In the genomic region with DNA sequence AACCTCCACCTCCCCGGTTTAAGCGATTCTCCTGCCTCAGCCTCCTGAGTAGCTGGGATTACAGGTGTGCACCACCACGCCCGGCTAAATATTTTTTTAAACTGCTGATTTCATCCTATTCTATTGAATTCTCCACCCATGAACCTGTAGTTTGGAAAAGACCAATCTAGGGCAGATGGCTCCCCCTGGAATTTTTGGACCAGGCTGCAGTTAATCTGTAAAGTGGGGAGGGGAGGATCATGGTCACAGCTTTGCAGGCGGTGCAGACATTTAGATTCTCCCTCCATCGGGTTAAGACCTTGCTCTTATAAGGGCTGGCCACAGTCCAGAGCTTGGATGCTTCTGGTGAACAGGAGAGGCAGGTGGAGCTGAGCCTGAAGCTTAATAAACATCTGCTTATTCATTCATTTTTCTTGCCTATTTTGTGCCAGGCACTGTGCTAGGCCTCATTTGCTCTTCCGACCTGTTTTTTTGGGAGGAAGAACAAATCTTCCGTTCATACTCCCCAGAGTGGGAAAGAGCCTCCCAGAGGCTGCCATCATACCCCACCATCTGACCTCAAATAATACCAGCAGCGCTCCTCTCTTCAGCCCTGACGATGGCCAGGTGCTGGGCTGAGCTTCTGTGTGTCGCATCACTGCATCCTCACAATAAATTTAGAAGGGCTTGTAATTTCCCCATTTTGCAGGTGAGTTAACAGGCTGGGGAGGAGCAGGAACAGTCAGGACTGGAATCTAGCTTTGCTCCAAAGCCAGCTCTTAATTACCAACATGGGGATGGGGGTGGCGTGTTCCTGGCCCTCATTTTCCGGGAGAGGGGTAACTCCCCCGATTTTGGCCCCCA, we compare ENCODE assay signal across 8 cellular contexts. TPM values are rescaled to one million over a fixed set of nuclear protein-coding genes. Genes with fewer than 3 reads are reported as not detected.
A peak's percentile ranks its signal among the peaks of the same experiment; 100 is the strongest.
DNase-seq lines count a peak whose midpoint lies in the region; ATAC-seq and TF ChIP-seq lines count a peak whose summit lies in the region.

No MANE protein-coding gene starts in this region.

- no peaks in the 10 kb centered on the region for H3K9me2 ChIP-seq in SU-DHL-6 (replicated peaks; ENCODE audit: insufficient read depth, low read length)
- H3K9me2 ChIP-seq in hepatocyte (replicated peaks; ENCODE audit: insufficient read depth): no peaks in the 10 kb centered on the region

- no peaks in the 10 kb centered on the region; the same call in 1 of the 2 replicates for H3K36me3 ChIP-seq in SU-DHL-6 (ENCODE audit: low read length)
- H3K36me3 ChIP-seq in hepatocyte (replicated peaks; ENCODE audit: insufficient read depth, low read depth): no peaks in the 10 kb centered on the region
- H3K36me3 ChIP-seq in stomach smooth muscle (ENCODE audit: control insufficient read depth in 2 of 2, insufficient read depth in 2 of 2, low read length in 2 of 2): peaks cover 6 to 8% of the 10 kb centered on the region in 2 donors

- H2AFZ ChIP-seq in SU-DHL-6 (ENCODE audit: low read depth, low read length, severe bottlenecking) (no peak overlapping the region), hepatocyte (peak overlapping the region; percentile 95)

- peak overlapping the region; percentile 79 for H3K4me3 Mint-ChIP-seq in T-helper 2 cell treated with Interferon-gamma antibody and Interleukin-4, amounts not matched to agents 5 μg/mL and 100 μg/mL, for 36 hours

- H4K20me1 ChIP-seq in SU-DHL-6 (ENCODE audit: low read depth, low read length) (no peaks in the 10 kb centered on the region), hepatocyte (ENCODE audit: insufficient read depth, poor library complexity, severe bottlenecking) (no peaks in the 10 kb centered on the region)

- TF ChIP-seq CTCF in SU-DHL-6 (IDR thresholded peaks at IDR 0.05; ENCODE audit: insufficient read depth, low read length, poor library complexity, severe bottlenecking): no peak
- no peak for TF ChIP-seq CTCF in hepatocyte (IDR thresholded peaks at IDR 0.05; ENCODE audit: poor library complexity)

- H3K27ac ChIP-seq in SU-DHL-6 (ENCODE audit: low read depth, low read length): peak overlapping the region; percentile 95
- peak overlapping the region; percentile 96 for H3K27ac ChIP-seq in hepatocyte
- H3K27ac ChIP-seq in stomach smooth muscle (ENCODE audit: low read length): peak overlapping the region; percentile 82

- peak overlapping the region; percentile 69 for H3K4me3 ChIP-seq in SU-DHL-6 (ENCODE audit: insufficient read depth, low read length, poor library complexity, severe bottlenecking)
- peak overlapping the region; percentile 99 for H3K4me3 ChIP-seq in hepatocyte
- peak overlapping the region; percentile 83 to 84 for H3K4me3 ChIP-seq in stomach smooth muscle (ENCODE audit: low read length in 2 of 2)

- H3K27me3 Mint-ChIP-seq in T-helper 2 cell treated with Interferon-gamma antibody and Interleukin-4, amounts not matched to agents 5 μg/mL and 100 μg/mL, for 36 hours (ENCODE audit: low read depth): no peaks in the 10 kb centered on the region

- peaks cover 18% of the 10 kb centered on the region for H3K36me3 Mint-ChIP-seq in T-helper 2 cell treated with Interferon-gamma antibody and Interleukin-4, amounts not matched to agents 5 μg/mL and 100 μg/mL, for 36 hours (ENCODE audit: low read depth)

- H3K9me3 Mint-ChIP-seq in T-helper 2 cell treated with Interferon-gamma antibody and Interleukin-4, amounts not matched to agents 5 μg/mL and 100 μg/mL, for 36 hours: no peaks in the 10 kb centered on the region

- H3K9ac ChIP-seq in SU-DHL-6 (ENCODE audit: low read length): peak overlapping the region; percentile 92
- H3K9ac ChIP-seq in stomach smooth muscle (ENCODE audit: low read length in 2 of 2): peak overlapping the region; percentile 76 to 81

- 44% methylated on average over 14 of the region's 14 CpGs for WGBS in hepatocyte (ENCODE audit: low lambda C conversion rate, missing lambda C conversion rate)

- peaks cover 24% of the 10 kb centered on the region for H3K79me2 ChIP-seq in SU-DHL-6 (ENCODE audit: insufficient read depth, low read length)
- H3K79me2 ChIP-seq in hepatocyte: peaks cover 56% of the 10 kb centered on the region

- ATAC-seq in HG03025 (IDR thresholded peaks at IDR 0.05; ENCODE audit: low FRiP score, unreplicated experiment): no peak

- H3K27me3 ChIP-seq in SU-DHL-6 (ENCODE audit: low read length): no peaks in the 10 kb centered on the region
- H3K27me3 ChIP-seq in hepatocyte: no peaks in the 10 kb centered on the region
- no peaks in the 10 kb centered on the region for H3K27me3 ChIP-seq in stomach smooth muscle (ENCODE audit: control insufficient read depth in 1 of 2, insufficient read depth in 2 of 2, low read length in 2 of 2)

- peaks cover 21% of the 10 kb centered on the region for H3K4me1 ChIP-seq in hepatocyte (ENCODE audit: insufficient read depth)
- peaks cover 52% of the 10 kb centered on the region for H3K4me1 ChIP-seq in stomach smooth muscle (ENCODE audit: control insufficient read depth, insufficient read depth, low read length)

- H3K27ac Mint-ChIP-seq in T-helper 2 cell treated with Interferon-gamma antibody and Interleukin-4, amounts not matched to agents 5 μg/mL and 100 μg/mL, for 36 hours: peak overlapping the region; percentile 72

- H3K4me1 Mint-ChIP-seq in T-helper 2 cell treated with Interferon-gamma antibody and Interleukin-4, amounts not matched to agents 5 μg/mL and 100 μg/mL, for 36 hours (ENCODE audit: low read depth): peaks cover 27% of the 10 kb centered on the region

- peak overlapping the region; percentile 87 for H3K4me2 ChIP-seq in SU-DHL-6 (ENCODE audit: low read depth, low read length, poor library complexity, severe bottlenecking)
- peak overlapping the region; percentile 92 for H3K4me2 ChIP-seq in hepatocyte

- no peak for DNase-seq in T-helper 2 cell treated with Interferon-gamma antibody and Interleukin-4, amounts not matched to agents 5 μg/mL and 100 μg/mL, for 36 hours (ENCODE audit: low spot score)
- DNase-seq in T-helper 2 cell (no peak), hepatocyte (ENCODE audit: low spot score) (no peak), SHP77 treated with DMSO at 0.1 percent for 48 hours (lab: John Stamatoyannopoulos, UW) (no peak)
- DNase-seq in NK-92 treated with Interleukin-12 subunit alpha and Interleukin-12 subunit beta, amount 100 ng/mL, for 24 hours (lab: John Stamatoyannopoulos, UW): no peak

- peaks cover 39% of the 10 kb centered on the region for H3F3A ChIP-seq in SU-DHL-6 (ENCODE audit: insufficient read depth)

- H3K9me3 ChIP-seq in SU-DHL-6 (ENCODE audit: insufficient read depth, low read length) (no peaks in the 10 kb centered on the region), hepatocyte (ENCODE audit: low read depth) (no peaks in the 10 kb centered on the region), stomach smooth muscle (ENCODE audit: control insufficient read depth in 2 of 2, low read length in 2 of 2) (no peaks in the 10 kb centered on the region)

RNA-seq across cellular contexts. Expression of a gene that starts 0.9 kb away (rescaled TPM):
- total RNA-seq in hepatocyte: 13.0 and 18.3 TPM in 2 replicates
- 30.5 and 31.7 TPM in 2 replicates for polyA plus RNA-seq in hepatocyte

RNA-seq across cellular contexts. Expression of a gene that starts 3.7 kb away (rescaled TPM):
- 12.2 and 17.3 TPM in 2 replicates for total RNA-seq in hepatocyte
- 14.2 and 22.5 TPM in 2 replicates for polyA plus RNA-seq in hepatocyte

RNA-seq across cellular contexts. Expression of a gene that starts 6.3 kb away (rescaled TPM):
- 6.1 and 10.1 TPM in 2 replicates for total RNA-seq in hepatocyte
- 53.8 and 71.5 TPM in 2 replicates for polyA plus RNA-seq in hepatocyte

RNA-seq across cellular contexts. Expression of a gene that starts 7.7 kb away (rescaled TPM):
- 94.6 and 99.6 TPM in 2 replicates for total RNA-seq in hepatocyte
- polyA plus RNA-seq in hepatocyte: 16.1 and 18.0 TPM in 2 replicates

RNA-seq across cellular contexts. Expression of a gene that starts 22.7 kb away (rescaled TPM):
- total RNA-seq in hepatocyte: 6.7 and 7.2 TPM in 2 replicates
- polyA plus RNA-seq in hepatocyte: 5.5 and 10.0 TPM in 2 replicates
